26 cellular contexts compared by ENCODE assay signal in genomic region chr17:77721823-77722160, GRCh38.
DNase-seq lines count a peak whose midpoint lies in the region; ATAC-seq lines count a peak whose summit lies in the region.
"Had no signal": no experiment of that assay in that cellular context is flagged by ENCODE, and none has a peak within 500 bp of the region (broad histone marks: within the 10 kb centered on the region; RNA-seq: fewer than 3 reads in every experiment).

No MANE protein-coding gene starts in this region.

- H3K27ac Mint-ChIP-seq in activated CD4-positive, alpha-beta T cell treated with anti-CD3 and anti-CD28 coated beads, Interleukin-2, amount 10 ng/mL, durations not matched to agents 7 days and 5 days = no peak overlapping the region
- H3K27ac Mint-ChIP-seq: activated B cell treated with CpG ODN at 0.5 μM for 24 hours; B cell; CD8-positive, alpha-beta T cell; nephron; stimulated activated memory B cell treated with anti-CD40 and anti-IgM and Interleukin-4, amounts not matched to agents 10 μg/mL and 1 μg/mL and 100 μg/mL, for 72 hours had no signal

- no peaks in the 10 kb centered on the region for H3K27me3 ChIP-seq in HAP-1 (ENCODE audit: low read depth)
- H3K27me3 ChIP-seq: ascending aorta, cardiac muscle cell, MG63 had no signal

- peaks cover 19% of the 10 kb centered on the region for H3K4me1 ChIP-seq in HAP-1
- H3K4me1 ChIP-seq: ascending aorta had no signal

- peaks cover 9% of the 10 kb centered on the region for H3K27me3 Mint-ChIP-seq in activated CD4-positive, alpha-beta T cell treated with anti-CD3 and anti-CD28 coated beads, Interleukin-2, amount 10 ng/mL, durations not matched to agents 7 days and 5 days

- no peak overlapping the region for H3K4me3 Mint-ChIP-seq in activated CD4-positive, alpha-beta T cell treated with anti-CD3 and anti-CD28 coated beads, Interleukin-2, amount 10 ng/mL, durations not matched to agents 7 days and 5 days
- H3K4me3 Mint-ChIP-seq: activated B cell treated with CpG ODN at 0.5 μM for 24 hours; B cell; CD8-positive, alpha-beta T cell; nephron; stimulated activated memory B cell treated with anti-CD40 and anti-IgM and Interleukin-4, amounts not matched to agents 10 μg/mL and 1 μg/mL and 100 μg/mL, for 72 hours had no signal

- CTCF ChIA-PET in activated CD4-positive, alpha-beta T cell treated with anti-CD3 and anti-CD28 coated beads, Interleukin-2, amount 10 ng/mL, durations not matched to agents 7 days and 5 days (lab: Charles Lee) = no interaction called here

- H3K4me1 Mint-ChIP-seq in activated CD4-positive, alpha-beta T cell treated with anti-CD3 and anti-CD28 coated beads, Interleukin-2, amount 10 ng/mL, durations not matched to agents 7 days and 5 days = no peaks in the 10 kb centered on the region
- H3K4me1 Mint-ChIP-seq: activated B cell treated with CpG ODN at 0.5 μM for 24 hours had no signal

- H3K9me3 ChIP-seq in HAP-1 = no peaks in the 10 kb centered on the region; the same call in 1 of the 2 replicates
- H3K9me3 ChIP-seq: ascending aorta had no signal

- peak; percentile 2 for DNase-seq in activated CD4-positive, alpha-beta T cell treated with anti-CD3 and anti-CD28 coated beads, Interleukin-2, amount 10 ng/mL, durations not matched to agents 7 days and 5 days
- no peak for DNase-seq in activated CD4-positive, alpha-beta T cell treated with anti-CD3 and anti-CD28 coated beads for 1 hour
- DNase-seq in HAP-1 (ENCODE audit: low spot score in 2 of 2) = peak; percentile 16 to 22
- peak; percentile 66 for DNase-seq in NCI-H510A treated with DMSO at 0.1 percent for 48 hours (lab: John Stamatoyannopoulos, UW)
- DNase-seq in left lobe of liver (ENCODE audit: low spot score) = peak; percentile 33
- DNase-seq in NCI-H2227 (lab: John Stamatoyannopoulos, UW; ENCODE audit: unreplicated experiment) = no peak
- no peak for DNase-seq in substantia nigra (lab: John Stamatoyannopoulos, UW)
- DNase-seq: activated B cell treated with CpG ODN at 0.5 μM for 24 hours; activated CD4-positive, alpha-beta T cell treated with anti-CD3 and anti-CD28 coated beads, Interleukin-2, amount 50 U/mL, for 48 hours; activated T-cell treated with anti-CD3 and anti-CD28 coated beads, Interleukin-2, amount 50 U/mL, for 1 hour; effector CD8-positive, alpha-beta T cell; hippocampal formation; KG1; left colon; MG63; NCI-H524; PC-3; trophoblast cell had no signal

- H3K9me3 Mint-ChIP-seq in activated CD4-positive, alpha-beta T cell treated with anti-CD3 and anti-CD28 coated beads, Interleukin-2, amount 10 ng/mL, durations not matched to agents 7 days and 5 days = peaks cover 14% of the 10 kb centered on the region
- H3K9me3 Mint-ChIP-seq: CD8-positive, alpha-beta T cell had no signal

- ATAC-seq in left lobe of liver = no peak
- ATAC-seq in HG03521 (IDR thresholded peaks at IDR 0.05; ENCODE audit: unreplicated experiment) = no peak
- ATAC-seq: CD8-positive, alpha-beta T cell; left colon; PC-3; stimulated activated memory B cell treated with anti-CD40 and anti-IgM and Interleukin-4, amounts not matched to agents 10 μg/mL and 1 μg/mL and 100 μg/mL, for 72 hours had no signal

- in situ Hi-C loops in HAP-1 (cut with MboI; ENCODE audit: low sequenced_read_pairs) = no loop called here

- no peak overlapping the region for H3K4me3 ChIP-seq in HAP-1
- H3K4me3 ChIP-seq: ascending aorta, cardiac muscle cell, MG63, SK-N-MC had no signal

- no peaks in the 10 kb centered on the region for H3K36me3 ChIP-seq in HAP-1 (replicated peaks)
- H3K36me3 ChIP-seq: ascending aorta, cardiac muscle cell, MG63 had no signal

- POLR2A ChIA-PET in activated CD4-positive, alpha-beta T cell treated with anti-CD3 and anti-CD28 coated beads, Interleukin-2, amount 10 ng/mL, durations not matched to agents 7 days and 5 days (lab: Charles Lee) = no interaction called here

- no peak overlapping the region for H3K27ac ChIP-seq in substantia nigra (ENCODE audit: low read depth, low read length, poor library complexity, severe bottlenecking)
- H3K27ac ChIP-seq: ascending aorta, cardiac muscle cell, SK-N-MC had no signal

- H3K36me3 Mint-ChIP-seq in activated CD4-positive, alpha-beta T cell treated with anti-CD3 and anti-CD28 coated beads, Interleukin-2, amount 10 ng/mL, durations not matched to agents 7 days and 5 days (ENCODE audit: low read depth) = peaks cover 2% of the 10 kb centered on the region
- H3K36me3 Mint-ChIP-seq: CD8-positive, alpha-beta T cell; stimulated activated memory B cell treated with anti-CD40 and anti-IgM and Interleukin-4, amounts not matched to agents 10 μg/mL and 1 μg/mL and 100 μg/mL, for 72 hours had no signal

Comparison
In these comparisons a context has a peak if more than half of its experiments do, and no peak if none do; other contexts are left out.
1. DNase-seq: peak in activated CD4-positive, alpha-beta T cell treated with anti-CD3 and anti-CD28 coated beads, Interleukin-2, amount 10 ng/mL, durations not matched to agents 7 days and 5 days (single experiment), HAP-1 (2 of 2), NCI-H510A treated with DMSO at 0.1 percent for 48 hours (single experiment) and left lobe of liver (single experiment); none in activated CD4-positive, alpha-beta T cell treated with anti-CD3 and anti-CD28 coated beads for 1 hour (single experiment), NCI-H2227 (single experiment) and substantia nigra (0 of 49).